ENCODE assay signal across 9 cellular contexts in the genomic region with DNA sequence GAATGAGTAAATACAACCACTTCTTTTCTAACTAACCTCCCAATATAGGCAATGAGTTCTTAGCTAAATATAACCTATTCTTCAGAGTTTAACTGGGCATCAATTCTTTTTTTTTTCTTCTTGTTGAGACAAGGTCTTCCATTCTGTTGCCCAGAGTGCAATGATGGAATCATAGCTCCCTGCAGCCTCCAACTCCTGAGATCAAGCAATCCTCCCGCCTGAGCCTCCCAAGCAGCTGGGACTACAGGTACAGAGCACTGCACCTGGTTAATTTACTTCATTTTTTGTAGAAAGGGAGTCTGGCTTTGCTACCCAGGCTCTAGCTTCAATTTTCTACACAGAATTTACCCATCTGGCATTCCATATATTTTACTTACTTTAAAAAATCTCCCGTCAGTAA. TPM values are rescaled to one million over a fixed set of nuclear protein-coding genes. Genes with fewer than 3 reads are reported as not detected.
A peak's percentile ranks its signal among the peaks of the same experiment; 100 is the strongest.
DNase-seq lines count a peak whose midpoint lies in the region; ATAC-seq and TF ChIP-seq lines count a peak whose summit lies in the region.
"Had no signal": no experiment of that assay in that cellular context is flagged by ENCODE, and none has a peak within 500 bp of the region (broad histone marks: within the 10 kb centered on the region; RNA-seq: fewer than 3 reads in every experiment).

No MANE protein-coding gene starts in this region.

- H3K27ac Mint-ChIP-seq in T-helper 17 cell, result no peak overlapping the region
- H3K27ac Mint-ChIP-seq: activated naive CD8-positive, alpha-beta T cell treated with anti-CD3 and anti-CD28 coated beads, Interleukin-2, amount 50 U/mL, for 24 hours had no signal

- CTCF ChIA-PET in HCT116 (lab: Charles Lee), result no interaction called here

- H3K36me3 ChIP-seq in HCT116 (ENCODE audit: control insufficient read depth in 1 of 2, insufficient read depth in 2 of 2, low read length in 2 of 2), result no peaks in the 10 kb centered on the region
- peaks cover 24% of the 10 kb centered on the region for H3K36me3 ChIP-seq in WERI-Rb-1
- no peaks in the 10 kb centered on the region for H3K36me3 ChIP-seq in iPS DF 6.9 (ENCODE audit: control insufficient read depth, insufficient read depth, low read length)
- peaks cover 0 to 3% (median 0%) of the 10 kb centered on the region in 4 donors for H3K36me3 ChIP-seq in stomach

- TF ChIP-seq EP300 in stomach (IDR thresholded peaks at IDR 0.05), result no peak

- intact Hi-C loops in HCT116 (cut with micrococcal nuclease), result loop anchor here (5.0 kb wide), 1 partner anchor 167 kb away; no protein-coding TSS in a partner anchor
- intact Hi-C loops in stomach (cut with DNase I; ENCODE audit: low total_unique reads), result no loop called here

- no peaks in the 10 kb centered on the region for H3K9me3 ChIP-seq in HCT116 (ENCODE audit: control insufficient read depth in 1 of 2, insufficient read depth in 1 of 2, low read depth in 1 of 2, low read length in 2 of 2)
- H3K9me3 ChIP-seq in WERI-Rb-1 (ENCODE audit: severe bottlenecking), result no peaks in the 10 kb centered on the region
- no peaks in the 10 kb centered on the region for H3K9me3 ChIP-seq in iPS DF 6.9 (ENCODE audit: control insufficient read depth, insufficient read depth, low read length)
- no peaks in the 10 kb centered on the region for H3K9me3 ChIP-seq in stomach
- no peaks in the 10 kb centered on the region for H3K9me3 ChIP-seq in T-helper 17 cell (ENCODE audit: control insufficient read depth, low read length, poor library complexity, severe bottlenecking)

- H3K4me3 ChIP-seq in HCT116 (replicated peaks in 1 of 2; ENCODE audit: low read depth in 1 of 2, low read length in 2 of 2) (peak overlapping the region; percentile 74 to 99), WERI-Rb-1 (ENCODE audit: low read depth, low read length) (peak overlapping the region; percentile 87), iPS DF 6.9 (ENCODE audit: low read length) (peak overlapping the region; percentile 93; the same call in 1 of the 2 replicates), stomach (peak overlapping the region; percentile 70 to 81 (median 73))

- peak overlapping the region; percentile 80 for H3K4me2 ChIP-seq in HCT116 (ENCODE audit: low read length)

- H3K27ac ChIP-seq in HCT116 (ENCODE audit: low read depth, low read length) (peak overlapping the region; percentile 78; the same call in 1 of the 2 replicates), WERI-Rb-1 (peak overlapping the region; percentile 97), iPS DF 6.9 (ENCODE audit: low read length) (no peak overlapping the region), stomach (peak overlapping the region in 4 of 5 donors; percentile 86 to 94 (median 92))

- H3K27me3 ChIP-seq in HCT116 (ENCODE audit: insufficient read depth, low read length) (no peaks in the 10 kb centered on the region), WERI-Rb-1 (ENCODE audit: insufficient read depth, low read depth, severe bottlenecking) (no peaks in the 10 kb centered on the region), iPS DF 6.9 (ENCODE audit: control insufficient read depth, insufficient read depth, low read length) (no peaks in the 10 kb centered on the region; the same call in 1 of the 2 replicates), stomach (no peaks in the 10 kb centered on the region)

- peaks cover 43% of the 10 kb centered on the region for H3K79me2 ChIP-seq in HCT116 (ENCODE audit: insufficient read depth, low read length)

- TF ChIP-seq POLR2A in HCT116 (IDR thresholded peaks at IDR 0.05; ENCODE audit: borderline replicate concordance, extremely low read depth, insufficient read depth, insufficient read length), result no peak
- TF ChIP-seq POLR2A in stomach (IDR thresholded peaks at IDR 0.05), result no peak

- ATAC-seq in HCT116 (no peak), T-helper 17 cell (no peak)

- BruUV-seq in HCT116 (replicated peaks; lab: Mats Ljungman, UMichigan), result no TSS peak

- no peaks in the 10 kb centered on the region for H3K9me2 ChIP-seq in HCT116 (ENCODE audit: insufficient read depth)

- no peak overlapping the region for H2AFZ ChIP-seq in HCT116 (ENCODE audit: low read depth, low read length, poor library complexity, severe bottlenecking)

- no peaks in the 10 kb centered on the region for H3K27me3 Mint-ChIP-seq in T-helper 17 cell
- H3K27me3 Mint-ChIP-seq: activated naive CD8-positive, alpha-beta T cell treated with anti-CD3 and anti-CD28 coated beads, Interleukin-2, amount 50 U/mL, for 24 hours had no signal

- no peak for TF ChIP-seq RAD21 in HCT116 (IDR thresholded peaks at IDR 0.05; ENCODE audit: low read depth)

- no peak overlapping the region for H3K4me3 Mint-ChIP-seq in T-helper 17 cell
- H3K4me3 Mint-ChIP-seq: activated naive CD8-positive, alpha-beta T cell treated with anti-CD3 and anti-CD28 coated beads, Interleukin-2, amount 50 U/mL, for 24 hours had no signal

- TF ChIP-seq CTCF in HCT116 (IDR thresholded peaks at IDR 0.05 in 2 of 3, conservative IDR thresholded peaks at IDR 0.05 in 1 of 3; ENCODE audit: borderline replicate concordance in 1 of 3, insufficient read depth in 1 of 3, low read depth in 2 of 3, low read length in 2 of 3), result no peak
- no peak for TF ChIP-seq CTCF in WERI-Rb-1 (IDR thresholded peaks at IDR 0.05; ENCODE audit: low read depth, low read length)
- TF ChIP-seq CTCF in stomach (IDR thresholded peaks at IDR 0.05), result no peak

- WGBS in iPS DF 6.9 (ENCODE audit: insufficient coverage, insufficient read length), result no CpG with 5 or more reads among the region's 2 CpGs
- 46 to 58% (median 50%) methylated on average over 2 of the region's 2 CpGs for WGBS in stomach, 5 donors

- RAD21 ChIA-PET in HCT116 (lab: Charles Lee; ENCODE audit: low non-redundant PET in 1 of 2, low total read pairs in 2 of 2, uncharacterized antibody in 2 of 2, unreplicated experiment in 2 of 2), result no interaction called here

- H3K4me1 ChIP-seq in HCT116 (ENCODE audit: control insufficient read depth in 1 of 2, insufficient read depth in 2 of 2, low read length in 2 of 2) (peaks cover 2 to 12% of the 10 kb centered on the region in 2 experiments; a peak in 2 of 4 replicates), iPS DF 6.9 (ENCODE audit: control insufficient read depth, insufficient read depth, low read length) (no peaks in the 10 kb centered on the region; the same call in 1 of the 2 replicates), stomach (peaks cover 10 to 38% (median 29%) of the 10 kb centered on the region in 4 donors)

- peak overlapping the region; percentile 85 for H3K9ac ChIP-seq in HCT116 (ENCODE audit: low read length)

- H3K4me1 Mint-ChIP-seq in T-helper 17 cell, result peaks cover 19% of the 10 kb centered on the region

- no peak for DNase-seq in HCT116 (ENCODE audit: low read depth, low spot score)
- no peak for DNase-seq in WERI-Rb-1
- no peak for DNase-seq in iPS DF 6.9 (ENCODE audit: low read depth, low spot score)
- DNase-seq in stomach, result no peak
- no peak for DNase-seq in NCI-H2081 treated with DMSO at 0.1 percent for 48 hours (lab: John Stamatoyannopoulos, UW)
- DNase-seq in T-helper 17 cell, result no peak
- no peak for DNase-seq in DMS153 (lab: John Stamatoyannopoulos, UW)
- DNase-seq in activated CD8-positive, alpha-beta memory T cell treated with anti-CD3 and anti-CD28 coated beads, Interleukin-2, amount 50 U/mL, for 4 hours, result no peak
- DNase-seq: activated naive CD8-positive, alpha-beta T cell treated with anti-CD3 and anti-CD28 coated beads, Interleukin-2, amount 50 U/mL, for 24 hours had no signal

- peaks cover 6% of the 10 kb centered on the region for H3K36me3 Mint-ChIP-seq in T-helper 17 cell (ENCODE audit: low read depth)

- POLR2A ChIA-PET in HCT116 (lab: Charles Lee), result interaction anchor here (1.7 kb wide), 1 partner anchor 10 kb away, joined by 5 read pairs; no protein-coding TSS in a partner anchor

- H4K20me1 ChIP-seq in HCT116 (ENCODE audit: insufficient read depth), result no peaks in the 10 kb centered on the region

TF ChIP-seq in HCT116, 20 proteins besides CTCF, POLR2A, EP300 and RAD21:
- TF ChIP-seq SP1 (IDR thresholded peaks at IDR 0.05; ENCODE audit: low read depth), result no peak
- TF ChIP-seq CBX3 (IDR thresholded peaks at IDR 0.05; ENCODE audit: low read depth), result no peak
- TF ChIP-seq FOSL1 (IDR thresholded peaks at IDR 0.05; ENCODE audit: low read depth), result no peak
- TF ChIP-seq, protein P1, sequence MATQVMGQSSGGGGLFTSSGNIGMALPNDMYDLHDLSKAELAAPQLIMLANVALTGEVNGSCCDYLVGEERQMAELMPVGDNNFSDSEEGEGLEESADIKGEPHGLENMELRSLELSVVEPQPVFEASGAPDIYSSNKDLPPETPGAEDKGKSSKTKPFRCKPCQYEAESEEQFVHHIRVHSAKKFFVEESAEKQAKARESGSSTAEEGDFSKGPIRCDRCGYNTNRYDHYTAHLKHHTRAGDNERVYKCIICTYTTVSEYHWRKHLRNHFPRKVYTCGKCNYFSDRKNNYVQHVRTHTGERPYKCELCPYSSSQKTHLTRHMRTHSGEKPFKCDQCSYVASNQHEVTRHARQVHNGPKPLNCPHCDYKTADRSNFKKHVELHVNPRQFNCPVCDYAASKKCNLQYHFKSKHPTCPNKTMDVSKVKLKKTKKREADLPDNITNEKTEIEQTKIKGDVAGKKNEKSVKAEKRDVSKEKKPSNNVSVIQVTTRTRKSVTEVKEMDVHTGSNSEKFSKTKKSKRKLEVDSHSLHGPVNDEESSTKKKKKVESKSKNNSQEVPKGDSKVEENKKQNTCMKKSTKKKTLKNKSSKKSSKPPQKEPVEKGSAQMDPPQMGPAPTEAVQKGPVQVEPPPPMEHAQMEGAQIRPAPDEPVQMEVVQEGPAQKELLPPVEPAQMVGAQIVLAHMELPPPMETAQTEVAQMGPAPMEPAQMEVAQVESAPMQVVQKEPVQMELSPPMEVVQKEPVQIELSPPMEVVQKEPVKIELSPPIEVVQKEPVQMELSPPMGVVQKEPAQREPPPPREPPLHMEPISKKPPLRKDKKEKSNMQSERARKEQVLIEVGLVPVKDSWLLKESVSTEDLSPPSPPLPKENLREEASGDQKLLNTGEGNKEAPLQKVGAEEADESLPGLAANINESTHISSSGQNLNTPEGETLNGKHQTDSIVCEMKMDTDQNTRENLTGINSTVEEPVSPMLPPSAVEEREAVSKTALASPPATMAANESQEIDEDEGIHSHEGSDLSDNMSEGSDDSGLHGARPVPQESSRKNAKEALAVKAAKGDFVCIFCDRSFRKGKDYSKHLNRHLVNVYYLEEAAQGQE (IDR thresholded peaks at IDR 0.05; ENCODE audit: low read depth), result no peak
- TF ChIP-seq, protein P2, sequence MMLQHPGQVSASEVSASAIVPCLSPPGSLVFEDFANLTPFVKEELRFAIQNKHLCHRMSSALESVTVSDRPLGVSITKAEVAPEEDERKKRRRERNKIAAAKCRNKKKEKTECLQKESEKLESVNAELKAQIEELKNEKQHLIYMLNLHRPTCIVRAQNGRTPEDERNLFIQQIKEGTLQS (IDR thresholded peaks at IDR 0.05), result no peak
- TF ChIP-seq SIN3A (IDR thresholded peaks at IDR 0.05; ENCODE audit: low read depth), result no peak
TF ChIP-seq in HCT116: peak in this region for 0.

RNA-seq across cellular contexts. Expression of a gene that starts 1.1 kb away (rescaled TPM):
- total RNA-seq in HCT116 (2021; ENCODE audit: unreplicated experiment) (37.6 TPM), stomach (100 to 1,000 TPM in 1 of 5 donors, 10 to 100 TPM in 4; 12.3 to 108 (median 23.5) TPM), T-helper 17 cell (10 to 100 TPM; 34.4 to 38.8 TPM)
- 11.3 and 12.6 TPM in 2 replicates for polyA plus RNA-seq in HCT116 (2012)
- polyA plus RNA-seq in stomach, result 10 to 100 TPM; 11.3 to 19.5 (median 13.4) TPM
